15 cellular contexts compared by ENCODE assay signal in genomic region chr1:67847466-67847865, GRCh38. TPM values are rescaled to one million over a fixed set of nuclear protein-coding genes. Genes with fewer than 3 reads are reported as not detected.
DNase-seq lines count a peak whose midpoint lies in the region; FAIRE-seq and TF ChIP-seq lines count a peak whose summit lies in the region.
"Had no signal": no experiment of that assay in that cellular context is flagged by ENCODE, and none has a peak within 500 bp of the region (broad histone marks: within the 10 kb centered on the region; RNA-seq: fewer than 3 reads in every experiment).

No MANE protein-coding gene starts in this region.

- peak overlapping the region; percentile 33 for H2AFZ ChIP-seq in osteoblast (ENCODE audit: low read length)

- FAIRE-seq in bronchial epithelial cell (lab: Jason Lieb, UNC): no peak
- FAIRE-seq: GM12891 had no signal

- H3K36me3 ChIP-seq in bronchial epithelial cell (ENCODE audit: control insufficient read depth, insufficient read depth, low read length) (no peaks in the 10 kb centered on the region), osteoblast (ENCODE audit: insufficient read depth, low read length) (no peaks in the 10 kb centered on the region)
- H3K36me3 ChIP-seq: MG63 had no signal

- peak; percentile 27 for DNase-seq in HCEC 1CT
- DNase-seq in bronchial epithelial cell (ENCODE audit: low read depth): peak; percentile 81
- peak; percentile 72 for DNase-seq in fibroblast of pulmonary artery (ENCODE audit: low read depth)
- no peak for DNase-seq in osteoblast (ENCODE audit: insufficient read length, low spot score, missing footprints)
- DNase-seq in stimulated activated CD4-positive, alpha-beta T cell treated with anti-CD3 and anti-CD28 coated beads, Interleukin-2, amount 100 ng/mL, for 24 hours: no peak
- no peak for DNase-seq in germinal center (ENCODE audit: low spot score)
- DNase-seq in LoVo (ENCODE audit: low spot score): no peak
- DNase-seq in NCI-H2171 (lab: John Stamatoyannopoulos, UW): no peak
- DNase-seq: Caco-2, KG1, MG63, NCI-H1105, NCI-H1694 treated with DMSO at 0.1 percent for 48 hours, SIG-M5 had no signal

- H3K79me2 ChIP-seq in osteoblast (ENCODE audit: insufficient read depth, low read length): no peaks in the 10 kb centered on the region

- H3K4me1 ChIP-seq in osteoblast (ENCODE audit: insufficient read depth, low read length): peaks cover 22% of the 10 kb centered on the region
- H3K4me1 ChIP-seq: Caco-2 had no signal

- no peak for TF ChIP-seq CTCF in bronchial epithelial cell (IDR thresholded peaks at IDR 0.05; ENCODE audit: insufficient read depth, low read length, severe bottlenecking)
- no peak for TF ChIP-seq CTCF in fibroblast of pulmonary artery (IDR thresholded peaks at IDR 0.05; ENCODE audit: low read length, missing control alignments)
- no peak for TF ChIP-seq CTCF in osteoblast (IDR thresholded peaks at IDR 0.05; ENCODE audit: extremely low read depth, low read depth, low read length)

- no peak overlapping the region for H3K27ac ChIP-seq in osteoblast (ENCODE audit: low read depth, low read length)

- no peak overlapping the region for H3K4me2 ChIP-seq in osteoblast (ENCODE audit: insufficient read depth, low read length)

- H3K27me3 ChIP-seq in bronchial epithelial cell (ENCODE audit: control insufficient read depth, insufficient read depth, low read length) (no peaks in the 10 kb centered on the region), osteoblast (ENCODE audit: insufficient read depth, low read length) (no peaks in the 10 kb centered on the region)
- H3K27me3 ChIP-seq: MG63 had no signal

- no peaks in the 10 kb centered on the region for H3K9me3 ChIP-seq in osteoblast (ENCODE audit: low read depth, low read length)
- H3K9me3 ChIP-seq: Caco-2, MG63 had no signal

- no peaks in the 10 kb centered on the region for H4K20me1 ChIP-seq in osteoblast (ENCODE audit: insufficient read depth, low read length)

- H3K4me3 ChIP-seq in bronchial epithelial cell (ENCODE audit: low read depth, low read length): no peak overlapping the region
- no peak overlapping the region for H3K4me3 ChIP-seq in fibroblast of pulmonary artery (replicated peaks; ENCODE audit: low read depth, low read length)
- H3K4me3 ChIP-seq in osteoblast (ENCODE audit: insufficient read depth, low read length): no peak overlapping the region
- H3K4me3 ChIP-seq: MG63 had no signal

RNA-seq across cellular contexts. Expression of gene GNG12, which starts 14.2 kb away (rescaled TPM):
- 75.3 and 88.3 TPM in 2 replicates for total RNA-seq in bronchial epithelial cell
- 204 and 219 TPM in 2 replicates for total RNA-seq in osteoblast

Comparison
In these comparisons a context has a peak if more than half of its experiments do, and no peak if none do; other contexts are left out.
1. DNase-seq: peak in HCEC 1CT (single experiment), bronchial epithelial cell (single experiment) and fibroblast of pulmonary artery (single experiment); none in osteoblast (single experiment), stimulated activated CD4-positive, alpha-beta T cell treated with anti-CD3 and anti-CD28 coated beads, Interleukin-2, amount 100 ng/mL, for 24 hours (0 of 2), germinal center (single experiment), LoVo (single experiment) and NCI-H2171 (single experiment).